In genomic region chr2:228700638-228701037, GRCh38 we compare ENCODE assay signal across 17 cellular contexts.
DNase-seq lines count a peak whose midpoint lies in the region; ATAC-seq, FAIRE-seq and TF ChIP-seq lines count a peak whose summit lies in the region.
"Had no signal": no experiment of that assay in that cellular context is flagged by ENCODE, and none has a peak within 500 bp of the region (broad histone marks: within the 10 kb centered on the region; RNA-seq: fewer than 3 reads in every experiment).

No MANE protein-coding gene starts in this region.

- H3K36me3 ChIP-seq in cardiac muscle cell (no peaks in the 10 kb centered on the region), fibroblast of lung (ENCODE audit: control insufficient read depth, insufficient read depth, low read length) (no peaks in the 10 kb centered on the region)
- H3K36me3 ChIP-seq: right atrium auricular region, SJSA1 had no signal

- H3K27me3 ChIP-seq in cardiac muscle cell (no peaks in the 10 kb centered on the region), fibroblast of lung (ENCODE audit: control insufficient read depth, insufficient read depth, low read length) (no peaks in the 10 kb centered on the region)
- H3K27me3 ChIP-seq: right atrium auricular region, SJSA1 had no signal

- H3K4me1 ChIP-seq in cardiac muscle cell (ENCODE audit: low read depth) = no peaks in the 10 kb centered on the region
- H3K4me1 ChIP-seq in fibroblast of lung (ENCODE audit: control insufficient read depth, extremely low read depth, insufficient read depth, low read length) = no peaks in the 10 kb centered on the region
- H3K4me1 ChIP-seq: right atrium auricular region, SJSA1 had no signal

- peak; percentile 13 for TF ChIP-seq CTCF in cardiac muscle cell (IDR thresholded peaks at IDR 0.05; ENCODE audit: low read depth, low read length)
- TF ChIP-seq CTCF in RWPE1 (conservative IDR thresholded peaks at IDR 0.05; ENCODE audit: low read depth) = no peak
- no peak for TF ChIP-seq CTCF in fibroblast of lung (conservative IDR thresholded peaks at IDR 0.05 in 1 of 2, IDR thresholded peaks at IDR 0.05 in 1 of 2; ENCODE audit: low read depth in 1 of 2, low read length in 2 of 2)

- H3K9ac ChIP-seq in fibroblast of lung (ENCODE audit: insufficient read depth, low read length) = no peak overlapping the region

- H3K4me3 ChIP-seq in cardiac muscle cell (no peak overlapping the region), fibroblast of lung (replicated peaks in 1 of 4; ENCODE audit: control extremely low read depth in 1 of 4, insufficient read depth in 1 of 4, low read depth in 3 of 4, low read length in 4 of 4) (no peak overlapping the region)
- H3K4me3 ChIP-seq: right atrium auricular region, SJSA1 had no signal

- H2AFZ ChIP-seq in fibroblast of lung (ENCODE audit: low read length) = no peak overlapping the region

- ATAC-seq in Right ventricle myocardium inferior = no peak
- ATAC-seq in GM18907 (IDR thresholded peaks at IDR 0.05; ENCODE audit: unreplicated experiment) = no peak
- no peak for ATAC-seq in GM21737 (IDR thresholded peaks at IDR 0.05; ENCODE audit: unreplicated experiment)
- ATAC-seq: activated T-helper 17 cell treated with anti-CD3 and anti-CD28 coated beads, Interleukin-2, amount 50 U/mL, for 72 hours had no signal

- H3K9me3 ChIP-seq in cardiac muscle cell (ENCODE audit: low read depth) = no peaks in the 10 kb centered on the region
- no peaks in the 10 kb centered on the region for H3K9me3 ChIP-seq in fibroblast of lung (ENCODE audit: control insufficient read depth, insufficient read depth, low read depth, low read length)
- H3K9me3 ChIP-seq: right atrium auricular region, SJSA1 had no signal

- no peak for FAIRE-seq in urothelium cell line (lab: Jason Lieb, UNC)
- FAIRE-seq: A204.1, GM19239 had no signal

- CTCF ChIA-PET in RWPE1 (lab: Yijun Ruan, JAX) = no interaction called here

- no peaks in the 10 kb centered on the region for H3K79me2 ChIP-seq in fibroblast of lung (ENCODE audit: control insufficient read depth, insufficient read depth, low read length)

- POLR2A ChIA-PET in RWPE1 (lab: Yijun Ruan, JAX; ENCODE audit: low non-redundant PET) = no interaction called here

- DNase-seq in cardiac muscle cell (ENCODE audit: low read depth in 1 of 2, low spot score in 1 of 2) (peak in 1 of 2 donors; percentile 82), Right ventricle myocardium inferior (ENCODE audit: missing footprints) (no peak), RWPE1 (ENCODE audit: low spot score) (peak; percentile 2), fibroblast of lung (ENCODE audit: low read depth in 2 of 2) (peak; percentile 85 to 87), urothelium cell line (ENCODE audit: low spot score) (peak; percentile 40)
- DNase-seq in activated CD4-positive, alpha-beta T cell treated with anti-CD3 and anti-CD28 coated beads for 1 hour = no peak
- DNase-seq: activated CD4-positive, alpha-beta memory T cell treated with anti-CD3 and anti-CD28 coated beads, Interleukin-2, amount 10 ng/mL, durations not matched to agents 7 days and 5 days; amygdala; Calu3; NCI-H1092 had no signal

- intact Hi-C loops in Right ventricle myocardium inferior (cut with DNase I) = no loop called here

- H3K4me2 ChIP-seq in fibroblast of lung (ENCODE audit: extremely low read depth, insufficient read depth, low read length) = no peak overlapping the region

- H3K27ac ChIP-seq in cardiac muscle cell (no peak overlapping the region), RWPE1 (no peak overlapping the region), fibroblast of lung (ENCODE audit: insufficient read depth, low read length) (peak overlapping the region; percentile 1)
- H3K27ac ChIP-seq: right atrium auricular region, SJSA1 had no signal

- H4K20me1 ChIP-seq in fibroblast of lung (ENCODE audit: control insufficient read depth, extremely low read depth, insufficient read depth, low read length) = no peaks in the 10 kb centered on the region

Comparison
In these comparisons a context has a peak if more than half of its experiments do, and no peak if none do; other contexts are left out.
1. DNase-seq: peak in RWPE1 (single experiment), fibroblast of lung (2 of 2) and urothelium cell line (single experiment); none in Right ventricle myocardium inferior (single experiment) and activated CD4-positive, alpha-beta T cell treated with anti-CD3 and anti-CD28 coated beads for 1 hour (single experiment).